Comparison of ENCODE assay signal across 1 cellular context in the genomic region with DNA sequence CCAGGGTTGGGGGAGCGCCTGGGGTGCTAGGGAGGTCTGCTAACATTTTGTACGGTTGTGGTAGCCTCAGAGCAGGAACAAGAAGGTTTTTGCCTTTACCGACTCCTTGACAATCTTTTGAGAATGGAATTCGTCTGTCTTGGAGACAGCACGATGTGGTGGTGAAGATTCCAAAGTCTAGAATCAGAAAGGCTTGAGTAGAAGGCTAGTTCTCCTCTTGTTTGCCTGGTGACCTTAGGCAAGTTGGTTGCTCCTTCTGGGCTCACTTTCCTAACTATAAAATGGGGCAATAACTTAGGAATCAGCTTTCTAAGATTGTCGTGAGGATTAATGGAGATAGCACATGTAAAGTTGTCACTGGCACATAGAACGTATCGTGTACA.
TF ChIP-seq lines count a peak whose summit lies in the region.

No MANE protein-coding gene starts in this region.

TF ChIP-seq in IMR-90, 13 proteins besides CTCF, POLR2A, EP300 and RAD21 (continued from another document):
- TF ChIP-seq, protein P1, sequence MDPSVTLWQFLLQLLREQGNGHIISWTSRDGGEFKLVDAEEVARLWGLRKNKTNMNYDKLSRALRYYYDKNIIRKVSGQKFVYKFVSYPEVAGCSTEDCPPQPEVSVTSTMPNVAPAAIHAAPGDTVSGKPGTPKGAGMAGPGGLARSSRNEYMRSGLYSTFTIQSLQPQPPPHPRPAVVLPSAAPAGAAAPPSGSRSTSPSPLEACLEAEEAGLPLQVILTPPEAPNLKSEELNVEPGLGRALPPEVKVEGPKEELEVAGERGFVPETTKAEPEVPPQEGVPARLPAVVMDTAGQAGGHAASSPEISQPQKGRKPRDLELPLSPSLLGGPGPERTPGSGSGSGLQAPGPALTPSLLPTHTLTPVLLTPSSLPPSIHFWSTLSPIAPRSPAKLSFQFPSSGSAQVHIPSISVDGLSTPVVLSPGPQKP (IDR thresholded peaks at IDR 0.05; ENCODE audit: borderline replicate concordance, low read depth, low read length): no peak
- no peak for TF ChIP-seq SMC3 (IDR thresholded peaks at IDR 0.05; ENCODE audit: low read depth, low read length)
- TF ChIP-seq NFE2L2 (IDR thresholded peaks at IDR 0.05; ENCODE audit: low read depth, low read length): no peak
- TF ChIP-seq RCOR1 (IDR thresholded peaks at IDR 0.05; ENCODE audit: insufficient replicate concordance, low read length): no peak
TF ChIP-seq in IMR-90: peak in this region for 0.
